In genomic region chr2:214830794-214831346, GRCh38 we compare ENCODE assay signal across 9 cellular contexts. TPM values are rescaled to one million over a fixed set of nuclear protein-coding genes. Genes with fewer than 3 reads are reported as not detected.
DNase-seq lines count a peak whose midpoint lies in the region; ATAC-seq, FAIRE-seq and TF ChIP-seq lines count a peak whose summit lies in the region.
"Had no signal": no experiment of that assay in that cellular context is flagged by ENCODE, and none has a peak within 500 bp of the region (broad histone marks: within the 10 kb centered on the region; RNA-seq: fewer than 3 reads in every experiment).

No MANE protein-coding gene starts in this region.

- ATAC-seq in activated naive CD4-positive, alpha-beta T cell treated with anti-CD3 and anti-CD28 coated beads, Interleukin-2, amount 50 U/mL, for 72 hours: no peak
- no peak for ATAC-seq in GM18870 (IDR thresholded peaks at IDR 0.05; ENCODE audit: unreplicated experiment)

- H3K36me3 ChIP-seq in H1 (ENCODE audit: control insufficient read depth in 2 of 4, insufficient read depth in 4 of 4, low read length in 3 of 4) (no peaks in the 10 kb centered on the region), spleen (no peaks in the 10 kb centered on the region)
- H3K36me3 ChIP-seq: thoracic aorta had no signal

- peak; percentile 86 for FAIRE-seq in H1 (lab: Jason Lieb, UNC)

- H3K23ac ChIP-seq in H1 (ENCODE audit: insufficient read length): no peak overlapping the region

- no peaks in the 10 kb centered on the region for H3K23me2 ChIP-seq in H1 (ENCODE audit: low read depth, low read length)

- no peak overlapping the region for H4K5ac ChIP-seq in H1 (ENCODE audit: insufficient read length, low read depth, low read length)

- no peaks in the 10 kb centered on the region for H3K79me1 ChIP-seq in H1 (ENCODE audit: low read depth, low read length)

- no peak overlapping the region for H3K18ac ChIP-seq in H1 (ENCODE audit: extremely low read depth, low read length)

- H4K8ac ChIP-seq in H1 (ENCODE audit: extremely low read depth, insufficient read depth, low read length): no peak overlapping the region

- WGBS in H1 (ENCODE audit: extremely low coverage in 1 of 2, insufficient coverage in 1 of 2, insufficient read length in 1 of 2, insufficient replicate concordance in 2 of 2, low coverage in 1 of 2, low lambda C conversion rate in 2 of 2, missing lambda C conversion rate in 1 of 2), 2 experiments: 63% methylated on average over 5 of the region's 5 CpGs; no CpG with 5 or more reads in 1 of the 2 experiments
- 63 to 84% (median 71%) methylated on average over 5 of the region's 5 CpGs for WGBS in spleen, 5 donors

- H2BK20ac ChIP-seq in H1 (ENCODE audit: low read length): no peak overlapping the region

- H3K9me3 Mint-ChIP-seq in activated naive CD4-positive, alpha-beta T cell treated with anti-CD3 and anti-CD28 coated beads, Interleukin-2, amount 10 ng/mL, durations not matched to agents 7 days and 5 days: no peaks in the 10 kb centered on the region
- H3K9me3 Mint-ChIP-seq in activated naive CD4-positive, alpha-beta T cell treated with anti-CD3 and anti-CD28 coated beads, Interleukin-2, amount 50 U/mL, for 72 hours: no peaks in the 10 kb centered on the region
- H3K9me3 Mint-ChIP-seq in activated T-helper 2 cell treated with anti-CD3 and anti-CD28 coated beads, Interferon-gamma antibody, Interleukin-2, Interleukin-4, amounts not matched to agents 10 μg/mL and 5 μg/mL and 100 μg/mL, durations not matched to agents 14 hours and 24 hours and 36 hours: no peaks in the 10 kb centered on the region

- H3K27ac ChIP-seq in H1 (ENCODE audit: low read depth, low read length) (no peak overlapping the region), spleen (no peak overlapping the region)
- H3K27ac ChIP-seq: thoracic aorta had no signal

- H2BK15ac ChIP-seq in H1 (ENCODE audit: low read length): no peak overlapping the region

- H3K9me3 ChIP-seq in H1 (ENCODE audit: insufficient read depth in 2 of 2, low read depth in 1 of 2, low read length in 1 of 2) (no peaks in the 10 kb centered on the region), spleen (no peaks in the 10 kb centered on the region)
- H3K9me3 ChIP-seq: thoracic aorta had no signal

- POLR2A ChIA-PET in H1 (lab: Charles Lee; ENCODE audit: partially characterized antibody): interaction anchor here (1.2 kb wide), 1 partner anchor 11 kb away, joined by 3 read pairs; no protein-coding TSS in a partner anchor

- TF ChIP-seq CTCF in LNCaP clone FGC (IDR thresholded peaks at IDR 0.05; ENCODE audit: control insufficient read depth, extremely low read depth, insufficient read depth) (0 out of 2 replicates have a peak, but pooled peaks have one; percentile 5), H1 (IDR thresholded peaks at IDR 0.05; ENCODE audit: control extremely low read depth in 1 of 3, insufficient read depth in 1 of 3, low read depth in 1 of 3, low read length in 3 of 3) (peak in 2 of 3 experiments; percentile 38 to 55; a peak in 2 of 4 replicates), spleen (IDR thresholded peaks at IDR 0.05 in 8 of 11, conservative IDR thresholded peaks at IDR 0.05 in 3 of 11) (peak in 6 of 11 experiments; percentile 3 to 45 (median 24))

- no peak overlapping the region for H2BK120ac ChIP-seq in H1 (replicated peaks; ENCODE audit: low read depth, low read length)

- H2BK5ac ChIP-seq in H1 (ENCODE audit: low read depth, low read length): no peak overlapping the region

- H3K4me3 Mint-ChIP-seq in activated naive CD4-positive, alpha-beta T cell treated with anti-CD3 and anti-CD28 coated beads, Interleukin-2, amount 10 ng/mL, durations not matched to agents 7 days and 5 days: no peak overlapping the region
- no peak overlapping the region for H3K4me3 Mint-ChIP-seq in activated T-helper 2 cell treated with anti-CD3 and anti-CD28 coated beads, Interferon-gamma antibody, Interleukin-2, Interleukin-4, amounts not matched to agents 10 μg/mL and 5 μg/mL and 100 μg/mL, durations not matched to agents 14 hours and 24 hours and 36 hours (ENCODE audit: low read depth)

- H4K20me1 ChIP-seq in H1 (replicated peaks in 1 of 2; ENCODE audit: control insufficient read depth in 1 of 2, insufficient read depth in 2 of 2, low read length in 2 of 2): no peaks in the 10 kb centered on the region

- no peak overlapping the region for H2AK5ac ChIP-seq in H1 (ENCODE audit: low read depth, low read length)

- peak overlapping the region; percentile 47; the same call in 1 of the 2 replicates for H2AFZ ChIP-seq in H1 (ENCODE audit: low read length)

- no peaks in the 10 kb centered on the region for H3K4me1 Mint-ChIP-seq in activated naive CD4-positive, alpha-beta T cell treated with anti-CD3 and anti-CD28 coated beads, Interleukin-2, amount 10 ng/mL, durations not matched to agents 7 days and 5 days
- no peaks in the 10 kb centered on the region for H3K4me1 Mint-ChIP-seq in activated T-helper 2 cell treated with anti-CD3 and anti-CD28 coated beads, Interferon-gamma antibody, Interleukin-2, Interleukin-4, amounts not matched to agents 10 μg/mL and 5 μg/mL and 100 μg/mL, durations not matched to agents 14 hours and 24 hours and 36 hours (ENCODE audit: low read depth)

- no peak overlapping the region for H3K14ac ChIP-seq in H1 (ENCODE audit: insufficient read length)

- H3K4me2 ChIP-seq in H1 (ENCODE audit: insufficient read depth in 1 of 2, low read depth in 2 of 2, low read length in 2 of 2): peak overlapping the region in 1 of 2 experiments; percentile 12; a peak in 1 of 4 replicates

- TF ChIP-seq POLR2A in H1 (IDR thresholded peaks at IDR 0.05; ENCODE audit: control extremely low read depth in 1 of 2, low read depth in 2 of 2, low read length in 2 of 2): no peak
- TF ChIP-seq POLR2A in spleen (IDR thresholded peaks at IDR 0.05): no peak

- CTCF ChIA-PET in activated naive CD4-positive, alpha-beta T cell treated with anti-CD3 and anti-CD28 coated beads, Interleukin-2, amount 10 ng/mL, durations not matched to agents 7 days and 5 days (lab: Charles Lee): interaction anchor here (1.6 kb wide), 1 partner anchor 10 kb away, joined by 5 read pairs; no protein-coding TSS in a partner anchor
- CTCF ChIA-PET in H1 (lab: Charles Lee; ENCODE audit: partially characterized antibody): interaction anchor here (0.6 to 2.0 kb wide), 21 partner anchors 8 to 1342 kb away, joined by 3 to 10 read pairs (median 3); no protein-coding TSS in a partner anchor

- TF ChIP-seq RAD21 in H1 (IDR thresholded peaks at IDR 0.05 in 1 of 2, conservative IDR thresholded peaks at IDR 0.05 in 1 of 2; ENCODE audit: low read depth in 2 of 2, low read length in 2 of 2): peak; percentile 51 to 60

- no peak overlapping the region for H3K56ac ChIP-seq in H1 (replicated peaks; ENCODE audit: insufficient read length, low read depth, low read length)

- H3K4ac ChIP-seq in H1 (replicated peaks; ENCODE audit: insufficient read length, low read depth, low read length): no peak overlapping the region

- no peaks in the 10 kb centered on the region for H3K79me2 ChIP-seq in H1 (ENCODE audit: control insufficient read depth in 1 of 2, insufficient read depth in 2 of 2, low read length in 2 of 2)

- no peaks in the 10 kb centered on the region for H3K27me3 ChIP-seq in H1 (replicated peaks in 1 of 4; ENCODE audit: control insufficient read depth in 3 of 4, extremely low read depth in 1 of 4, insufficient read depth in 3 of 4, low read length in 3 of 4)
- H3K27me3 ChIP-seq in spleen (replicated peaks in 1 of 7): no peaks in the 10 kb centered on the region

- DNase-seq in activated naive CD4-positive, alpha-beta T cell treated with anti-CD3 and anti-CD28 coated beads, Interleukin-2, amount 10 ng/mL, durations not matched to agents 7 days and 5 days: peak; percentile 32
- no peak for DNase-seq in activated naive CD4-positive, alpha-beta T cell treated with anti-CD3 and anti-CD28 coated beads, Interleukin-2, amount 50 U/mL, for 72 hours (ENCODE audit: low spot score in 2 of 2)
- DNase-seq in LNCaP clone FGC (ENCODE audit: low read depth): no peak
- no peak for DNase-seq in H1 (ENCODE audit: low read depth in 1 of 2, low spot score in 2 of 2)
- no peak for DNase-seq in spleen
- no peak for DNase-seq in NCI-H226
- no peak for DNase-seq in activated T-helper 2 cell treated with anti-CD3 and anti-CD28 coated beads, Interferon-gamma antibody, Interleukin-2, Interleukin-4, amounts not matched to agents 10 μg/mL and 5 μg/mL and 100 μg/mL, durations not matched to agents 14 hours and 24 hours and 36 hours (ENCODE audit: low spot score)

- H3K9ac ChIP-seq in H1 (replicated peaks in 1 of 4; ENCODE audit: extremely low read depth in 1 of 4, low read depth in 3 of 4, low read length in 3 of 4): no peak overlapping the region

- H3K27me3 Mint-ChIP-seq in activated naive CD4-positive, alpha-beta T cell treated with anti-CD3 and anti-CD28 coated beads, Interleukin-2, amount 10 ng/mL, durations not matched to agents 7 days and 5 days: peaks cover 3% of the 10 kb centered on the region
- H3K27me3 Mint-ChIP-seq in activated T-helper 2 cell treated with anti-CD3 and anti-CD28 coated beads, Interferon-gamma antibody, Interleukin-2, Interleukin-4, amounts not matched to agents 10 μg/mL and 5 μg/mL and 100 μg/mL, durations not matched to agents 14 hours and 24 hours and 36 hours (ENCODE audit: low read depth): peaks cover 20% of the 10 kb centered on the region

- H3K4me3 ChIP-seq in LNCaP clone FGC (ENCODE audit: low read depth, low read length): no peak overlapping the region
- no peak overlapping the region for H3K4me3 ChIP-seq in H1 (ENCODE audit: extremely low read depth in 1 of 4, insufficient read depth in 2 of 4, low read depth in 3 of 4, low read length in 4 of 4)
- no peak overlapping the region for H3K4me3 ChIP-seq in spleen
- H3K4me3 ChIP-seq: thoracic aorta had no signal

- H4K91ac ChIP-seq in H1 (replicated peaks; ENCODE audit: insufficient read length, low read length): no peak overlapping the region

- no peak for TF ChIP-seq EP300 in H1 (IDR thresholded peaks at IDR 0.05; ENCODE audit: borderline replicate concordance in 1 of 2, low read depth in 2 of 2, low read length in 2 of 2)

- H3K36me3 Mint-ChIP-seq in activated naive CD4-positive, alpha-beta T cell treated with anti-CD3 and anti-CD28 coated beads, Interleukin-2, amount 10 ng/mL, durations not matched to agents 7 days and 5 days: no peaks in the 10 kb centered on the region
- no peaks in the 10 kb centered on the region for H3K36me3 Mint-ChIP-seq in activated naive CD4-positive, alpha-beta T cell treated with anti-CD3 and anti-CD28 coated beads, Interleukin-2, amount 50 U/mL, for 72 hours
- H3K36me3 Mint-ChIP-seq in activated T-helper 2 cell treated with anti-CD3 and anti-CD28 coated beads, Interferon-gamma antibody, Interleukin-2, Interleukin-4, amounts not matched to agents 10 μg/mL and 5 μg/mL and 100 μg/mL, durations not matched to agents 14 hours and 24 hours and 36 hours (ENCODE audit: low read depth): no peaks in the 10 kb centered on the region

- intact Hi-C loops in spleen (cut with DNase I; ENCODE audit: low total_unique reads): no loop called here
- intact Hi-C loops in activated T-helper 2 cell treated with anti-CD3 and anti-CD28 coated beads, Interferon-gamma antibody, Interleukin-2, Interleukin-4, amounts not matched to agents 10 μg/mL and 5 μg/mL and 100 μg/mL, durations not matched to agents 14 hours and 24 hours and 36 hours (cut with micrococcal nuclease): no loop called here

- H3K4me1 ChIP-seq in H1 (replicated peaks in 1 of 4; ENCODE audit: control insufficient read depth in 3 of 4, insufficient read depth in 4 of 4, low read length in 3 of 4) (peaks cover 0 to 3% (median 0%) of the 10 kb centered on the region in 4 experiments; a peak in 1 of 7 replicates), spleen (no peaks in the 10 kb centered on the region)

- no peak overlapping the region for H3K27ac Mint-ChIP-seq in activated naive CD4-positive, alpha-beta T cell treated with anti-CD3 and anti-CD28 coated beads, Interleukin-2, amount 10 ng/mL, durations not matched to agents 7 days and 5 days
- H3K27ac Mint-ChIP-seq in activated naive CD4-positive, alpha-beta T cell treated with anti-CD3 and anti-CD28 coated beads, Interleukin-2, amount 50 U/mL, for 72 hours: no peak overlapping the region
- no peak overlapping the region for H3K27ac Mint-ChIP-seq in activated T-helper 2 cell treated with anti-CD3 and anti-CD28 coated beads, Interferon-gamma antibody, Interleukin-2, Interleukin-4, amounts not matched to agents 10 μg/mL and 5 μg/mL and 100 μg/mL, durations not matched to agents 14 hours and 24 hours and 36 hours

- H2BK12ac ChIP-seq in H1 (ENCODE audit: low read depth, low read length): no peak overlapping the region

RNA-seq across cellular contexts. Expression of gene BARD1, which starts 21.4 kb away (rescaled TPM):
- 10 to 100 TPM; 31.3 to 31.5 TPM for total RNA-seq in activated naive CD4-positive, alpha-beta T cell treated with anti-CD3 and anti-CD28 coated beads, Interleukin-2, amount 50 U/mL, for 72 hours
- total RNA-seq in H1 (2021; fragmentation: NEBNext Ultra II Directional; extraction: Animal tissue kit (Norgen Biotek cat#: 25700)): 29.8 and 32.3 TPM in 2 replicates
- polyA plus RNA-seq in H1 (2011; rRNA removed) (11.1 and 12.1 TPM in 2 replicates), spleen (1 to 10 TPM; 2.4 to 3.5 (median 3.2) TPM)
- polyA plus RNA-seq in H1 (2011; cell fraction: cytosol; rRNA removed): 9.7 TPM
- 21.5 TPM for polyA plus RNA-seq in H1 (2011; cell fraction: nucleus; rRNA removed)
- 12.7 to 18.9 TPM (median 15.8 TPM) in 4 replicates for polyA plus RNA-seq in H1 (2012, experiment 1 of 2)
- 1.0 TPM for polyA plus RNA-seq in H1 (2012, experiment 2 of 2)
- 28.2 TPM for polyA plus RNA-seq in H1 (2013, experiment 1 of 2)
- 29.2 TPM for polyA plus RNA-seq in H1 (2013, experiment 2 of 2)
- 66.5 and 83.2 TPM in 2 replicates for polyA minus RNA-seq in H1 (2011; rRNA and poly(A)+ RNA removed)
- polyA minus RNA-seq in H1 (2011; cell fraction: cytosol; rRNA and poly(A)+ RNA removed): 35.2 TPM
- 113 TPM for polyA minus RNA-seq in H1 (2011; cell fraction: nucleus; rRNA and poly(A)+ RNA removed)
- total RNA-seq in spleen: 10 to 100 TPM; 11.4 to 18.0 (median 15.1) TPM
- 33.2 and 34.4 TPM in 2 replicates for total RNA-seq in activated T-helper 2 cell treated with anti-CD3 and anti-CD28 coated beads, Interferon-gamma antibody, Interleukin-2, Interleukin-4, amounts not matched to agents 10 μg/mL and 5 μg/mL and 100 μg/mL, durations not matched to agents 14 hours and 24 hours and 36 hours
